ENCODE assay signal across 22 cellular contexts in genomic region chr10:90484518-90484917, GRCh38.
DNase-seq lines count a peak whose midpoint lies in the region; ATAC-seq and TF ChIP-seq lines count a peak whose summit lies in the region.
"Had no signal": no experiment of that assay in that cellular context is flagged by ENCODE, and none has a peak within 500 bp of the region (broad histone marks: within the 10 kb centered on the region; RNA-seq: fewer than 3 reads in every experiment).

No MANE protein-coding gene starts in this region.

- peaks cover 16% of the 10 kb centered on the region for H3K4me1 Mint-ChIP-seq in WTC11

- H3K27ac ChIP-seq in BLaER1: no peak overlapping the region
- no peak overlapping the region for H3K27ac ChIP-seq in right cardiac atrium (ENCODE audit: low read length)
- H3K27ac ChIP-seq: ovary, VCaP had no signal

- no peaks in the 10 kb centered on the region for H4K20me1 ChIP-seq in BLaER1

- H3K4me1 ChIP-seq in BLaER1 (peaks cover 52% of the 10 kb centered on the region), right cardiac atrium (ENCODE audit: control insufficient read depth, insufficient read depth, low read length) (no peaks in the 10 kb centered on the region)

- H3K9ac ChIP-seq in BLaER1: peak overlapping the region; percentile 7

- H3K27me3 Mint-ChIP-seq in WTC11 (ENCODE audit: low read depth): peaks cover 58% of the 10 kb centered on the region

- peak; percentile 68 for DNase-seq in HPDE6-E6E7 (ENCODE audit: extremely low spot score)
- DNase-seq in WTC11 (ENCODE audit: low spot score): peak; percentile 16
- DNase-seq in right cardiac atrium: peak in 1 of 3 donors; percentile 12
- DNase-seq in NCI-H187 treated with DMSO at 0.1 percent for 48 hours (lab: John Stamatoyannopoulos, UW): no peak
- no peak for DNase-seq in posterior vena cava (ENCODE audit: low spot score)
- DNase-seq in iPS-NIHi7 (ENCODE audit: extremely low spot score): no peak
- DNase-seq: activated CD4-positive, alpha-beta T cell treated with anti-CD3 and anti-CD28 coated beads, Interleukin-2, amount 50 U/mL, for 48 hours; activated naive CD4-positive, alpha-beta T cell treated with Interleukin-2 at 50 U/mL for 16 hours; anterior cingulate cortex; COR-L47; foreskin melanocyte; NCI-H1417 treated with DMSO at 0.1 percent for 48 hours; NCI-H226; NK-92 treated with Interleukin-12 subunit alpha and Interleukin-12 subunit beta, amount 100 ng/mL, for 24 hours; ovary; stimulated activated CD4-positive, alpha-beta T cell treated with anti-CD3 and anti-CD28 coated beads, Interleukin-4, amount 100 ng/mL, for 4 hours; T-helper 1 cell had no signal

- POLR2A ChIA-PET in WTC11 (lab: Charles Lee): no interaction called here

- intact Hi-C loops in right cardiac atrium (cut with DNase I) (no loop called here), posterior vena cava (cut with DNase I) (no loop called here)

- CTCF ChIA-PET in WTC11 (lab: Charles Lee): no interaction called here

- H3K4me3 ChIP-seq in BLaER1: peak overlapping the region; percentile 20
- no peak overlapping the region for H3K4me3 ChIP-seq in right cardiac atrium (ENCODE audit: low read length)
- H3K4me3 ChIP-seq: GM12878, ovary, smooth muscle cell had no signal

- no peaks in the 10 kb centered on the region for H3K9me3 Mint-ChIP-seq in WTC11

- no peaks in the 10 kb centered on the region for H3K36me3 Mint-ChIP-seq in WTC11

- H3K36me3 ChIP-seq in BLaER1: no peaks in the 10 kb centered on the region
- H3K36me3 ChIP-seq: ovary had no signal

- ATAC-seq in WTC11: peak; percentile 75
- ATAC-seq in right cardiac atrium: peak; percentile 48 to 63
- ATAC-seq in HG02759 (IDR thresholded peaks at IDR 0.05; ENCODE audit: unreplicated experiment): no peak
- ATAC-seq: GM12878 had no signal

- H3K27me3 ChIP-seq in BLaER1 (no peaks in the 10 kb centered on the region), right cardiac atrium (ENCODE audit: control insufficient read depth, insufficient read depth) (no peaks in the 10 kb centered on the region)
- H3K27me3 ChIP-seq: ovary had no signal

- H3K4me2 ChIP-seq in BLaER1: peak overlapping the region; percentile 74
- H3K4me2 ChIP-seq: smooth muscle cell had no signal

- no peak overlapping the region for H3K27ac Mint-ChIP-seq in WTC11

- H3K4me3 Mint-ChIP-seq in WTC11: no peak overlapping the region

- H3K9me3 ChIP-seq in BLaER1: peaks cover 3% of the 10 kb centered on the region
- no peaks in the 10 kb centered on the region for H3K9me3 ChIP-seq in right cardiac atrium (ENCODE audit: control insufficient read depth, low read length)
- H3K9me3 ChIP-seq: ovary had no signal

- WGBS in right cardiac atrium: 74% methylated on average over 3 of the region's 3 CpGs

- no peak for TF ChIP-seq CTCF in WTC11 (IDR thresholded peaks at IDR 0.05)

TF ChIP-seq in WTC11, 78 proteins besides CTCF, POLR2A, EP300 and RAD21:
- TF ChIP-seq CBFB (CRISPR knock-in tag; IDR thresholded peaks at IDR 0.05; ENCODE audit: low read depth) (no peak), USF2 (CRISPR knock-in tag; IDR thresholded peaks at IDR 0.05) (no peak), IRF2 (CRISPR knock-in tag; IDR thresholded peaks at IDR 0.05; ENCODE audit: borderline replicate concordance, low read depth) (no peak), ATF2 (CRISPR knock-in tag; IDR thresholded peaks at IDR 0.05; ENCODE audit: borderline replicate concordance, low read depth) (no peak), AFF4 (CRISPR knock-in tag; IDR thresholded peaks at IDR 0.05; ENCODE audit: borderline replicate concordance) (no peak), ZNF532 (CRISPR knock-in tag; IDR thresholded peaks at IDR 0.05; ENCODE audit: borderline replicate concordance) (no peak), JUN (CRISPR knock-in tag; IDR thresholded peaks at IDR 0.05) (no peak), ZSCAN18 (CRISPR knock-in tag; IDR thresholded peaks at IDR 0.05) (no peak)
TF ChIP-seq in WTC11: peak in this region for 0.

Comparison
In these comparisons a context has a peak if more than half of its experiments do, and no peak if none do; other contexts are left out.
1. DNase-seq: peak in HPDE6-E6E7 (single experiment) and WTC11 (single experiment); none in NCI-H187 treated with DMSO at 0.1 percent for 48 hours (single experiment), posterior vena cava (single experiment) and iPS-NIHi7 (single experiment).